In the genomic region with DNA sequence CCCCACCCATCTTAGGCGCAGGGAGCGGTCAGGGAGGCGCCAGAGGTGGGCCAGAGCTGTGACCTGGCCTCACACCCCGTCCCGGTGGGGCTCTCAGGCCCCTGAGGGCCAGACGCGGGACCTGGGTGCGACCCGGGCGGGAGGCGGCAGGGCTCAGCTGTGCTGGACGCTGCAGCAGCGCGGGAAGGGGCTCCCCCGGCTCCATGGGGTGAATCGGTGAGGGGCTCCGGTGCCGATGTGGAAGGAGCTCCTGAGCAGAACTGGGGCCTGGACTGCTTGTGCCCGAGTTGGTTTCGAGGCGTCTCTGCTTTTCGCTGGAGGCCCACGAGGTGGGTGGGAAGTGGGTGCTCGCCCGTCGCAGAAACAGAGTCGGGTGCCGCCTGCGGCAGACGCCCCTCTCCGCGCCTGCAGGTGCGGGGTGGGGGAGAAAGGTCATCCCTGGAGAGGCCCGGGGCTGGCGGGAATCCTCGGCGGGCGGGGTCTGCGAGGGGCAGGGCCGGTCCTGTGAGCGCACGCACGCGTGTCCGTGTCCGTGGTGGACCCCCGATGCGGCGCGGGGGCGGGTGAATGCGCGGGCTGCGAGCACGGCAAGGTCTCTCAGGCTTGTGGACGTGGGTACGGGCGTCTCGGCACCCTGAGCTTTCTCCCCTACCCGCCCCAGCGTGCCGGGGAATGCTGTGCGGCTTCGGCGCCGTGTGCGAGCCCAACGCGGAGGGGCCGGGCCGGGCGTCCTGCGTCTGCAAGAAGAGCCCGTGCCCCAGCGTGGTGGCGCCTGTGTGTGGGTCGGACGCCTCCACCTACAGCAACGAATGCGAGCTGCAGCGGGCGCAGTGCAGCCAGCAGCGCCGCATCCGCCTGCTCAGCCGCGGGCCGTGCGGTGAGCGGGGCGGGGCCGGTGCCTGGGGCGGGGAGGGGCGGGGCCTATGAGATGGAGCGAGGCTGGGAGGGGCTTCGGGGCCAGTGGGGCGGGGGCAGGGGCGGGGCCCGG, we compare ENCODE assay signal across 1 cellular context.
TF ChIP-seq lines count a peak whose summit lies in the region.

No MANE protein-coding gene starts in this region.

TF ChIP-seq in A549, 52 proteins besides CTCF, POLR2A, EP300 and RAD21 (continued from another document):
- TF ChIP-seq NFE2L2 (conservative IDR thresholded peaks at IDR 0.05; ENCODE audit: low read length) = no peak
- TF ChIP-seq MYC (IDR thresholded peaks at IDR 0.05; ENCODE audit: borderline replicate concordance, low read length) = no peak
